7 cellular contexts compared by ENCODE assay signal in genomic region chr21:45475004-45475685, GRCh38.
"Had no signal": no experiment of that assay in that cellular context is flagged by ENCODE, and none has a peak within 500 bp of the region (broad histone marks: within the 10 kb centered on the region; RNA-seq: fewer than 3 reads in every experiment).

No MANE protein-coding gene starts in this region.

- H3K9me3 ChIP-seq: HAP-1 had no signal

- H2AFZ ChIP-seq: GM23338 had no signal

- H3K9ac ChIP-seq: KMS-11 had no signal

- H3K4me2 ChIP-seq: GM23338, KMS-11 had no signal

- DNase-seq: H7, HFFc6, KBM-7 had no signal

- ATAC-seq: GM23338, HCT116 had no signal

- H3K4me3 ChIP-seq: GM23338, HAP-1 had no signal

- H3K27ac ChIP-seq: KMS-11 had no signal

- H3K4me1 ChIP-seq: HAP-1 had no signal
